ENCODE assay signal across 1 cellular context in the genomic region with DNA sequence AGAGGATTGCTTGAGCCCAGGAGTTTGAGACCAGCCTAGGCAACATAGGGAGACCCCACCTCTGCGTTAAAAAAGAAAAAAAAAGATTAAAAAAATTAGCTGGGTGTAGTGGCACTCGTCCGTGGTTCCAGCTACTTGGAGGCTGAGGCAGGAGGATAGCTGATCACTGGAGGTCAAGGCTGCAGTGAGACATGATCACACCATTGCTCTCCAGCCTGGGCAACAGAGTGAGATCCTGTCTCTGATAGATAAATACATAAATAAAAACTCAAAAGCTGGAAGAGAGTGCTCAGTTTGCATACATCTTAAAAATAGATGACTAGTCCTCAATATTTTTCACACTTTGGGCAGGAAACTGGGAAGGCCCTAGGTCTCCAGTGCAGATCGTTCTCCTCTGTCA.
TF ChIP-seq lines count a peak whose summit lies in the region.

No MANE protein-coding gene starts in this region.

TF ChIP-seq in liver, 16 proteins besides CTCF, POLR2A, EP300 and RAD21 (continued from another document):
- TF ChIP-seq, protein P1, sequence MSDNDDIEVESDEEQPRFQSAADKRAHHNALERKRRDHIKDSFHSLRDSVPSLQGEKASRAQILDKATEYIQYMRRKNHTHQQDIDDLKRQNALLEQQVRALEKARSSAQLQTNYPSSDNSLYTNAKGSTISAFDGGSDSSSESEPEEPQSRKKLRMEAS (IDR thresholded peaks at IDR 0.05), result no peak
- no peak for TF ChIP-seq TAF1 (conservative IDR thresholded peaks at IDR 0.05)
- no peak for TF ChIP-seq FOXA2 (IDR thresholded peaks at IDR 0.05)
- TF ChIP-seq, protein P2, sequence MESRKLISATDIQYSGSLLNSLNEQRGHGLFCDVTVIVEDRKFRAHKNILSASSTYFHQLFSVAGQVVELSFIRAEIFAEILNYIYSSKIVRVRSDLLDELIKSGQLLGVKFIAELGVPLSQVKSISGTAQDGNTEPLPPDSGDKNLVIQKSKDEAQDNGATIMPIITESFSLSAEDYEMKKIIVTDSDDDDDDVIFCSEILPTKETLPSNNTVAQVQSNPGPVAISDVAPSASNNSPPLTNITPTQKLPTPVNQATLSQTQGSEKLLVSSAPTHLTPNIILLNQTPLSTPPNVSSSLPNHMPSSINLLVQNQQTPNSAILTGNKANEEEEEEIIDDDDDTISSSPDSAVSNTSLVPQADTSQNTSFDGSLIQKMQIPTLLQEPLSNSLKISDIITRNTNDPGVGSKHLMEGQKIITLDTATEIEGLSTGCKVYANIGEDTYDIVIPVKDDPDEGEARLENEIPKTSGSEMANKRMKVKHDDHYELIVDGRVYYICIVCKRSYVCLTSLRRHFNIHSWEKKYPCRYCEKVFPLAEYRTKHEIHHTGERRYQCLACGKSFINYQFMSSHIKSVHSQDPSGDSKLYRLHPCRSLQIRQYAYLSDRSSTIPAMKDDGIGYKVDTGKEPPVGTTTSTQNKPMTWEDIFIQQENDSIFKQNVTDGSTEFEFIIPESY (IDR thresholded peaks at IDR 0.05), result no peak
- no peak for TF ChIP-seq HNF4G (IDR thresholded peaks at IDR 0.05)
- TF ChIP-seq SP1 (IDR thresholded peaks at IDR 0.05), result no peak
- TF ChIP-seq, protein P3, sequence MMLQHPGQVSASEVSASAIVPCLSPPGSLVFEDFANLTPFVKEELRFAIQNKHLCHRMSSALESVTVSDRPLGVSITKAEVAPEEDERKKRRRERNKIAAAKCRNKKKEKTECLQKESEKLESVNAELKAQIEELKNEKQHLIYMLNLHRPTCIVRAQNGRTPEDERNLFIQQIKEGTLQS (IDR thresholded peaks at IDR 0.05), result no peak
